In the genomic region with DNA sequence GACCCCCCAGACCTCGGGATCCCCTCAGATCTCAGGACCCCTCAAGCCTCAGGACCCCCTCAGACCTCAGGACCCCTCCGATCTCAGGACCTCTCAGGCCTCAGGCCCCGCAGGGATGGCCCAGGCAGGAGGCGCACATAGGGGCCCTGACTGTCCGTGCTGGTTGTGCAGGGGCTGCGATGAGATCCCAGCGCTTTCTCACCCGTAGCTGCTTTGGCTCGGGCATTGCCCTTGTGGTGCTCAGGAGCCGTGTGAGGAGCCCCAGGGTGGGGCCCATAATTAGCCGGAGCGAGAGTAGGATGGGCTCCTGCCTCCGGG, we compare ENCODE assay signal across 8 cellular contexts. TPM values are rescaled to one million over a fixed set of nuclear protein-coding genes. Genes with fewer than 3 reads are reported as not detected.
DNase-seq lines count a peak whose midpoint lies in the region; ATAC-seq and TF ChIP-seq lines count a peak whose summit lies in the region.

No MANE protein-coding gene starts in this region.

- H3K4me1 ChIP-seq in upper lobe of left lung, result peaks cover 16 to 34% (median 21%) of the 10 kb centered on the region in 4 donors

- H3K27me3 ChIP-seq in upper lobe of left lung, result no peaks in the 10 kb centered on the region

- no peak for TF ChIP-seq POLR2A in upper lobe of left lung (IDR thresholded peaks at IDR 0.05)

- WGBS in upper lobe of left lung, 2 donors, result 20 to 89% methylated on average over 1 to 13 of the region's 13 CpGs

- peak in 1 of 2 donors; percentile 1 for ATAC-seq in activated T-cell treated with anti-CD3 and anti-CD28 coated beads, Interleukin-2, amount 50 U/mL, for 72 hours (replicated peaks in 1 of 2)
- ATAC-seq in memory B cell (ENCODE audit: low read depth) (no peak), upper lobe of left lung (ENCODE audit: low FRiP score in 2 of 2) (peak in 1 of 2 donors; percentile 10), GM21423 (IDR thresholded peaks at IDR 0.05; ENCODE audit: unreplicated experiment) (no peak), GM18858 (IDR thresholded peaks at IDR 0.05; ENCODE audit: unreplicated experiment) (no peak), HG02763 (IDR thresholded peaks at IDR 0.05; ENCODE audit: unreplicated experiment) (no peak)

- H3K27ac Mint-ChIP-seq in activated T-cell treated with anti-CD3 and anti-CD28 coated beads, Interleukin-2, amount 50 U/mL, for 72 hours, result peak overlapping the region; percentile 77
- H3K27ac Mint-ChIP-seq in MCF 10A (ENCODE audit: low read depth, unreplicated experiment) (peak overlapping the region; percentile 19), memory B cell (peak overlapping the region; percentile 56)

- no peaks in the 10 kb centered on the region for H3K9me3 ChIP-seq in upper lobe of left lung

- no peaks in the 10 kb centered on the region for H3K27me3 Mint-ChIP-seq in activated T-cell treated with anti-CD3 and anti-CD28 coated beads, Interleukin-2, amount 50 U/mL, for 72 hours (ENCODE audit: low read depth)
- H3K27me3 Mint-ChIP-seq in MCF 10A (ENCODE audit: insufficient read depth, unreplicated experiment) (no peaks in the 10 kb centered on the region), memory B cell (no peaks in the 10 kb centered on the region)

- peaks cover 0 to 3% of the 10 kb centered on the region in 2 donors for H3K36me3 Mint-ChIP-seq in activated T-cell treated with anti-CD3 and anti-CD28 coated beads, Interleukin-2, amount 50 U/mL, for 72 hours (ENCODE audit: insufficient read depth in 2 of 2)
- H3K36me3 Mint-ChIP-seq in MCF 10A (ENCODE audit: insufficient read depth, unreplicated experiment), result peaks cover 12% of the 10 kb centered on the region
- H3K36me3 Mint-ChIP-seq in memory B cell, result peaks cover 5% of the 10 kb centered on the region

- intact Hi-C loops in MCF 10A (cut with micrococcal nuclease), result loop anchor here (5.0 kb wide), 1 partner anchor 78 kb away; no protein-coding TSS in a partner anchor

- no peak for TF ChIP-seq CTCF in MCF 10A (IDR thresholded peaks at IDR 0.05; ENCODE audit: unreplicated experiment)
- no peak for TF ChIP-seq CTCF in upper lobe of left lung (IDR thresholded peaks at IDR 0.05)

- peak overlapping the region; percentile 91 to 96 (median 93) for H3K27ac ChIP-seq in upper lobe of left lung

- H3K4me1 Mint-ChIP-seq in activated T-cell treated with anti-CD3 and anti-CD28 coated beads, Interleukin-2, amount 50 U/mL, for 72 hours (ENCODE audit: low read depth), result peaks cover 25% of the 10 kb centered on the region
- H3K4me1 Mint-ChIP-seq in MCF 10A (ENCODE audit: insufficient read depth, unreplicated experiment), result peaks cover 15% of the 10 kb centered on the region
- peaks cover 35% of the 10 kb centered on the region for H3K4me1 Mint-ChIP-seq in memory B cell

- TF ChIP-seq EP300 in upper lobe of left lung (IDR thresholded peaks at IDR 0.05), result no peak

- no peaks in the 10 kb centered on the region for H3K9me3 Mint-ChIP-seq in activated T-cell treated with anti-CD3 and anti-CD28 coated beads, Interleukin-2, amount 50 U/mL, for 72 hours
- H3K9me3 Mint-ChIP-seq in MCF 10A (ENCODE audit: unreplicated experiment), result no peaks in the 10 kb centered on the region
- no peaks in the 10 kb centered on the region for H3K9me3 Mint-ChIP-seq in memory B cell

- peak overlapping the region; percentile 40 to 98 (median 88) for H3K4me3 ChIP-seq in upper lobe of left lung

- H3K36me3 ChIP-seq in upper lobe of left lung, result peaks cover 0 to 18% (median 10%) of the 10 kb centered on the region in 4 donors

- CTCF ChIA-PET in MCF 10A (lab: Yijun Ruan, JAX), result interaction anchor here (0.8 to 1.2 kb wide), 2 partner anchors 56 to 116 kb away, joined by 3 read pairs; no protein-coding TSS in a partner anchor

- POLR2A ChIA-PET in MCF 10A (lab: Yijun Ruan, JAX), result interaction anchor here (0.6 to 0.7 kb wide), 2 partner anchors 11 to 1255 kb away, joined by 3 read pairs; no protein-coding TSS in a partner anchor

- H3K4me3 Mint-ChIP-seq in activated T-cell treated with anti-CD3 and anti-CD28 coated beads, Interleukin-2, amount 50 U/mL, for 72 hours, result peak overlapping the region; percentile 72 to 76
- H3K4me3 Mint-ChIP-seq in MCF 10A (ENCODE audit: unreplicated experiment), result peak overlapping the region; percentile 48
- peak overlapping the region; percentile 71 for H3K4me3 Mint-ChIP-seq in memory B cell

- no TSS peak for BruUV-seq in MCF 10A (replicated peaks; lab: Mats Ljungman, UMichigan)

- no peak for DNase-seq in activated T-cell treated with anti-CD3 and anti-CD28 coated beads, Interleukin-2, amount 50 U/mL, for 72 hours
- DNase-seq in activated T-cell treated with anti-CD3 and anti-CD28 coated beads, Interleukin-2, amount 50 U/mL, for 1 hour, result no peak
- DNase-seq in MCF 10A (ENCODE audit: unreplicated experiment), result no peak
- DNase-seq in memory B cell (ENCODE audit: low spot score in 2 of 2), result no peak
- DNase-seq in upper lobe of left lung, result no peak

RNA-seq across cellular contexts. Expression of a gene that starts 0.7 kb away (rescaled TPM):
- total RNA-seq in activated T-cell treated with anti-CD3 and anti-CD28 coated beads, Interleukin-2, amount 50 U/mL, for 72 hours, result 10 to 100 TPM; 31.3 to 37.7 TPM
- 17.1 and 22.6 TPM in 2 replicates for total RNA-seq in MCF 10A (2022)
- 100 to 1,000 TPM; 403 to 922 (median 538) TPM for total RNA-seq in upper lobe of left lung

Comparison
In these comparisons a context has a peak if more than half of its experiments do, and no peak if none do; other contexts are left out.
1. H3K27ac Mint-ChIP-seq: peak in every context shown above with its lines; median percentile 77 in activated T-cell treated with anti-CD3 and anti-CD28 coated beads, Interleukin-2, amount 50 U/mL, for 72 hours; 56 in memory B cell; 19 in MCF 10A.
2. RNA of a gene that starts 0.7 kb away (total RNA-seq): 403 to 922 TPM in upper lobe of left lung; 31.3 to 37.7 TPM in activated T-cell treated with anti-CD3 and anti-CD28 coated beads, Interleukin-2, amount 50 U/mL, for 72 hours and 17.1 to 22.6 TPM in MCF 10A; every median in the first group is over 10 times any median in the second.
3. Peak in every context shown above with its lines, with median percentiles within 50 percentile points of each other: H3K4me3 Mint-ChIP-seq.